ENCODE assay signal across 24 cellular contexts in genomic region chr19:4952945-4953344, GRCh38. TPM values are rescaled to one million over a fixed set of nuclear protein-coding genes. Genes with fewer than 3 reads are reported as not detected.
"Had no signal": no experiment of that assay in that cellular context is flagged by ENCODE, and none has a peak within 500 bp of the region (broad histone marks: within the 10 kb centered on the region; RNA-seq: fewer than 3 reads in every experiment).

No MANE protein-coding gene starts in this region.

- H3K27ac Mint-ChIP-seq: naive thymus-derived CD8-positive, alpha-beta T cell had no signal

- H2AFZ ChIP-seq: hepatocyte, parathyroid adenoma had no signal

- H3K4me1 ChIP-seq: parathyroid adenoma, psoas muscle, right lobe of liver, testis, tibial nerve, upper lobe of right lung, vagina had no signal

- H3K9me3 ChIP-seq: mucosa of descending colon, psoas muscle, right lobe of liver, testis, tibial nerve, upper lobe of right lung, vagina had no signal

- H3K4me2 ChIP-seq: hepatocyte had no signal

- H3K4me3 Mint-ChIP-seq: naive thymus-derived CD8-positive, alpha-beta T cell; stimulated activated naive B cell treated with anti-CD40 and anti-IgM and Interleukin-4, amounts not matched to agents 10 μg/mL and 1 μg/mL and 100 μg/mL, for 72 hours; stimulated activated naive CD8-positive, alpha-beta T cell treated with anti-CD3 and anti-CD28 coated beads, Interleukin-15, amount 100 ng/mL, for 72 hours had no signal

- H3K4me1 Mint-ChIP-seq: naive thymus-derived CD8-positive, alpha-beta T cell had no signal

- ATAC-seq: mucosa of descending colon; naive thymus-derived CD8-positive, alpha-beta T cell; psoas muscle; right lobe of liver; stimulated activated naive B cell treated with anti-CD40 and anti-IgM and Interleukin-4, amounts not matched to agents 10 μg/mL and 1 μg/mL and 100 μg/mL, for 72 hours; stimulated activated naive CD8-positive, alpha-beta T cell treated with anti-CD3 and anti-CD28 coated beads, Interleukin-15, amount 100 ng/mL, for 72 hours; upper lobe of right lung had no signal

- H3K9me3 Mint-ChIP-seq: naive thymus-derived CD8-positive, alpha-beta T cell; stimulated activated naive B cell treated with anti-CD40 and anti-IgM and Interleukin-4, amounts not matched to agents 10 μg/mL and 1 μg/mL and 100 μg/mL, for 72 hours; stimulated activated naive CD8-positive, alpha-beta T cell treated with anti-CD3 and anti-CD28 coated beads, Interleukin-15, amount 100 ng/mL, for 72 hours had no signal

- H3K4me3 ChIP-seq: dorsolateral prefrontal cortex, hepatocyte, mucosa of descending colon, psoas muscle, right lobe of liver, testis, tibial nerve, upper lobe of right lung, vagina had no signal

- H3K27me3 Mint-ChIP-seq: naive thymus-derived CD8-positive, alpha-beta T cell; stimulated activated naive B cell treated with anti-CD40 and anti-IgM and Interleukin-4, amounts not matched to agents 10 μg/mL and 1 μg/mL and 100 μg/mL, for 72 hours; stimulated activated naive CD8-positive, alpha-beta T cell treated with anti-CD3 and anti-CD28 coated beads, Interleukin-15, amount 100 ng/mL, for 72 hours had no signal

- H3K9ac ChIP-seq: parathyroid adenoma had no signal

- DNase-seq: cortex of kidney; dorsolateral prefrontal cortex; effector CD8-positive, alpha-beta T cell; foreskin melanocyte; head of caudate nucleus; mammary epithelial cell; mucosa of descending colon; naive thymus-derived CD8-positive, alpha-beta T cell; occipital lobe; psoas muscle; retina; right lobe of liver; stimulated activated CD4-positive, alpha-beta T cell treated with anti-CD3 and anti-CD28 coated beads, Interleukin-15, amount 100 ng/mL, for 24 hours; stimulated activated CD4-positive, alpha-beta T cell treated with anti-CD3 and anti-CD28 coated beads, Interleukin-1b, Interleukin-23, amount 100 ng/mL, for 48 hours; stimulated activated CD4-positive, alpha-beta T cell treated with anti-CD3 and anti-CD28 coated beads, Interleukin-4, amount 100 ng/mL, for 4 hours; stimulated activated naive B cell treated with anti-CD40 and anti-IgM and Interleukin-4, amounts not matched to agents 10 μg/mL and 1 μg/mL and 100 μg/mL, for 72 hours; stimulated activated naive CD8-positive, alpha-beta T cell treated with anti-CD3 and anti-CD28 coated beads, Interleukin-15, amount 100 ng/mL, for 72 hours; testis; upper lobe of right lung had no signal

- H3K36me3 Mint-ChIP-seq: naive thymus-derived CD8-positive, alpha-beta T cell had no signal

- H3K27ac ChIP-seq: dorsolateral prefrontal cortex, hepatocyte, parathyroid adenoma, psoas muscle, right lobe of liver, testis, tibial nerve, upper lobe of right lung, vagina had no signal

- H3K27me3 ChIP-seq: dorsolateral prefrontal cortex, hepatocyte, right lobe of liver, testis, tibial nerve, upper lobe of right lung, vagina had no signal

- H3K36me3 ChIP-seq: right lobe of liver, upper lobe of right lung, vagina had no signal

RNA-seq across cellular contexts. Expression of gene ARRDC5, which starts 50.2 kb away (rescaled TPM):
- total RNA-seq: hepatocyte, kidney epithelial cell, mammary epithelial cell, occipital lobe, psoas muscle, upper lobe of right lung had no signal
- polyA plus RNA-seq: hepatocyte, mammary epithelial cell, psoas muscle had no signal
